ENCODE assay signal across 8 cellular contexts in the genomic region with DNA sequence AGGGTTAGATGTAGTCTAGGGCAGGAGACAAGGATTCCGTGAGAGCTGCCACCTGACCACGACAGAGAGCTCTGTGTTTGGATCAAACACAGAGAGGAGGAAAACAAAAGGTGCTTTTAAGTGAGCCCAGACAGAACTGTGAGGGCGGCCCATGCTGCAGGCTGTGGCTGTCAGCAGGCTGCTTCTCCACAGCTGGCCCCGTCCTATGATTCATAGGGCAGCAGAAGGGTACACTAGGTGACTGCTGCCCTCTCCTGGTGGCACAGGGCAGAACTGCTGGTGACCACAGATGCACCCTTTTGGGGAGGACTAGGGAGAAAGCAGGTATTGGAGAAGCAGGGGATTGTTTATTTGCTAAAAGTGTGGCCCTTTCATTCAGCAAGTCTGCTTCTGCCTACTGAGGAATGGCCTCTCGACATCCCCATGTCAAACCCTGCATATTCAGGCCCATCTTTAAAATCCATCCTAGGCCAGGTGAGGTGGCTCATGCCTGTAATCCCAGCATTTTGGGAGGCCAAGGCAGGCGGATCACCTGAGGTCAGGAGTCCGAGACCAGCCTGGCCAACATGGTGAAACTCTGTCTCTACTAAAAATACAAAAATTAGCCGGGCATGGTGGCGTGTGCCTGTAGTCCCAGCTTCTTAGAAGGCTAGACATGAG.
A peak's percentile ranks its signal among the peaks of the same experiment; 100 is the strongest.
DNase-seq lines count a peak whose midpoint lies in the region; ATAC-seq and TF ChIP-seq lines count a peak whose summit lies in the region.
"Not testable (repeated sequence)": the region's sequence is repeated elsewhere in the genome, so short reads cannot be mapped to it uniquely, and the experiment has no call there.

No MANE protein-coding gene starts in this region.

- not testable (repeated sequence) for H3K36me3 Mint-ChIP-seq in activated CD8-positive, alpha-beta T cell treated with anti-CD3 and anti-CD28 coated beads, Interleukin-2, amount 10 ng/mL, durations not matched to agents 7 days and 5 days (ENCODE audit: low read depth)

- not testable (repeated sequence) for ATAC-seq in activated CD8-positive, alpha-beta T cell treated with anti-CD3 and anti-CD28 coated beads, Interleukin-2, amount 10 ng/mL, durations not matched to agents 7 days and 5 days

- H3K4me2 ChIP-seq in osteoblast (ENCODE audit: insufficient read depth, low read length), result not testable (repeated sequence)

- H4K20me1 ChIP-seq in osteoblast (ENCODE audit: insufficient read depth, low read length), result peaks cover 13% of the 10 kb centered on the region

- H3K9me3 Mint-ChIP-seq in activated CD8-positive, alpha-beta T cell treated with anti-CD3 and anti-CD28 coated beads, Interleukin-2, amount 10 ng/mL, durations not matched to agents 7 days and 5 days (ENCODE audit: insufficient read depth), result not testable (repeated sequence)

- H3K4me1 ChIP-seq in right atrium auricular region (peaks cover 0 to 33% of the 10 kb centered on the region in 2 donors), osteoblast (ENCODE audit: insufficient read depth, low read length) (peaks cover 33% of the 10 kb centered on the region)

- not testable (repeated sequence) for H3K4me3 Mint-ChIP-seq in activated CD8-positive, alpha-beta T cell treated with anti-CD3 and anti-CD28 coated beads, Interleukin-2, amount 10 ng/mL, durations not matched to agents 7 days and 5 days

- H2AFZ ChIP-seq in osteoblast (ENCODE audit: low read length), result not testable (repeated sequence)

- H3K4me3 ChIP-seq in cardiac fibroblast (replicated peaks in 1 of 2; ENCODE audit: low read depth in 2 of 2, low read length in 2 of 2); right atrium auricular region; osteoblast (ENCODE audit: insufficient read depth, low read length): not testable (repeated sequence)

- H3K9me3 ChIP-seq in right atrium auricular region; osteoblast (ENCODE audit: low read depth, low read length): not testable (repeated sequence)

- peak overlapping the region; percentile 46 to 64 for H3K27ac ChIP-seq in right atrium auricular region
- peak overlapping the region; percentile 48 for H3K27ac ChIP-seq in osteoblast (ENCODE audit: low read depth, low read length)

- peak overlapping the region; percentile 30 for H3K27ac Mint-ChIP-seq in activated CD8-positive, alpha-beta T cell treated with anti-CD3 and anti-CD28 coated beads, Interleukin-2, amount 10 ng/mL, durations not matched to agents 7 days and 5 days

- H3K4me1 Mint-ChIP-seq in activated CD8-positive, alpha-beta T cell treated with anti-CD3 and anti-CD28 coated beads, Interleukin-2, amount 10 ng/mL, durations not matched to agents 7 days and 5 days (ENCODE audit: low read depth), result peaks cover 19% of the 10 kb centered on the region

- H3K79me2 ChIP-seq in osteoblast (ENCODE audit: insufficient read depth, low read length), result not testable (repeated sequence)

- peak; percentile 72 for TF ChIP-seq CTCF in cardiac fibroblast (IDR thresholded peaks at IDR 0.05; ENCODE audit: low read depth, low read length)
- TF ChIP-seq CTCF in right atrium auricular region (IDR thresholded peaks at IDR 0.05), result peak; percentile 85 to 90
- peak; percentile 67 for TF ChIP-seq CTCF in osteoblast (IDR thresholded peaks at IDR 0.05; ENCODE audit: extremely low read depth, low read depth, low read length)

- POLR2A ChIA-PET in activated CD8-positive, alpha-beta T cell treated with anti-CD3 and anti-CD28 coated beads, Interleukin-2, amount 10 ng/mL, durations not matched to agents 7 days and 5 days (lab: Charles Lee), result interaction anchor here (0.7 kb wide), 1 partner anchor 680 kb away, joined by 3 read pairs; no protein-coding TSS in a partner anchor

- DNase-seq in COLO668 (lab: John Stamatoyannopoulos, UW; ENCODE audit: unreplicated experiment) (peak; percentile 61), KG1 (lab: John Stamatoyannopoulos, UW) (peak; percentile 13), OCI-M1 (lab: John Stamatoyannopoulos, UW) (peak; percentile 66), cardiac fibroblast (ENCODE audit: low read depth in 2 of 2) (peak; percentile 84 to 86), right atrium auricular region (ENCODE audit: low spot score) (peak; percentile 82), osteoblast (ENCODE audit: insufficient read length, low spot score, missing footprints) (peak; percentile 81)
- DNase-seq in activated CD8-positive, alpha-beta T cell treated with anti-CD3 and anti-CD28 coated beads, Interleukin-2, amount 10 ng/mL, durations not matched to agents 7 days and 5 days, result peak; percentile 77
- peak; percentile 36 to 46 for DNase-seq in stimulated activated CD8-positive, alpha-beta memory T cell treated with anti-CD3 and anti-CD28 coated beads, Interleukin-7, amount 100 ng/mL, for 1 hour (ENCODE audit: low read depth in 2 of 2)

- CTCF ChIA-PET in activated CD8-positive, alpha-beta T cell treated with anti-CD3 and anti-CD28 coated beads, Interleukin-2, amount 10 ng/mL, durations not matched to agents 7 days and 5 days (lab: Charles Lee), result interaction anchor here (0.9 to 1.3 kb wide), 3 partner anchors 190 to 237 kb away, joined by 3 to 7 read pairs (median 3); no protein-coding TSS in a partner anchor

- H3K27me3 ChIP-seq in right atrium auricular region; osteoblast (ENCODE audit: insufficient read depth, low read length): not testable (repeated sequence)

- H3K36me3 ChIP-seq in right atrium auricular region (peaks cover 35% of the 10 kb centered on the region), osteoblast (ENCODE audit: insufficient read depth, low read length) (peaks cover 32% of the 10 kb centered on the region)

- H3K27me3 Mint-ChIP-seq in activated CD8-positive, alpha-beta T cell treated with anti-CD3 and anti-CD28 coated beads, Interleukin-2, amount 10 ng/mL, durations not matched to agents 7 days and 5 days (ENCODE audit: low read depth), result not testable (repeated sequence)

Comparison
In these comparisons a context has a peak if more than half of its experiments do, and no peak if none do; other contexts are left out.
1. DNase-seq: peak in every context shown above with its lines; median percentile 85 in cardiac fibroblast; 82 in right atrium auricular region; 81 in osteoblast; 77 in activated CD8-positive, alpha-beta T cell treated with anti-CD3 and anti-CD28 coated beads, Interleukin-2, amount 10 ng/mL, durations not matched to agents 7 days and 5 days; 66 in OCI-M1; 61 in COLO668; 41 in stimulated activated CD8-positive, alpha-beta memory T cell treated with anti-CD3 and anti-CD28 coated beads, Interleukin-7, amount 100 ng/mL, for 1 hour; 13 in KG1.